Comparison of ENCODE assay signal across 1 cellular context in the genomic region with DNA sequence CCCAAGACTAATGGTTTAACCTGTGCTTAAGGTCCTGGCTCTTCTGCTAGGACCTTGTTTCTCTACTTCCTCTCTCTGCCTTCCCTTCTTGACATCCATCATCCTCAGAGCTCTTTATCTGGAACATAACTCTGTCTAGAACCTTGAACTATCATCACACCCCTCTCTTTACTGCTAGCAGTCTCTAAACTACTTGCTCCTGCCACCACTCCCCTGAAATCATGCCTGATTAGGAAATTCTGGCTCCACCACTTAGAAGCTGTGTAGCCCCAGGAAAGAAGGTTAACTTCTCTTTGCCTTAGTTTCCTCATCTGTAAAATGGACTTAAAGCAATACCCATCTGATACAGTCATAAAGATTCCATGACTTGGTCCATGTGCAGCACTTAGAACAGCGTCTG.
A peak's percentile ranks its signal among the peaks of the same experiment; 100 is the strongest.
TF ChIP-seq lines count a peak whose summit lies in the region.

No MANE protein-coding gene starts in this region.

TF ChIP-seq in H1, 55 proteins besides CTCF, POLR2A, EP300 and RAD21:
- TF ChIP-seq BACH1 (IDR thresholded peaks at IDR 0.05; ENCODE audit: low read length) = no peak
- TF ChIP-seq KDM1A (IDR thresholded peaks at IDR 0.05; ENCODE audit: borderline replicate concordance, low read length) = peak; percentile 65; the same call in 1 of the 2 replicates
- peak in 1 of 2 experiments; percentile 48; a peak in 1 of 4 replicates for TF ChIP-seq HDAC2 (IDR thresholded peaks at IDR 0.05; ENCODE audit: borderline replicate concordance in 1 of 2, low read depth in 2 of 2, low read length in 2 of 2)
TF ChIP-seq in H1: peak in this region for 2.
